ENCODE assay signal across 24 cellular contexts in the genomic region with DNA sequence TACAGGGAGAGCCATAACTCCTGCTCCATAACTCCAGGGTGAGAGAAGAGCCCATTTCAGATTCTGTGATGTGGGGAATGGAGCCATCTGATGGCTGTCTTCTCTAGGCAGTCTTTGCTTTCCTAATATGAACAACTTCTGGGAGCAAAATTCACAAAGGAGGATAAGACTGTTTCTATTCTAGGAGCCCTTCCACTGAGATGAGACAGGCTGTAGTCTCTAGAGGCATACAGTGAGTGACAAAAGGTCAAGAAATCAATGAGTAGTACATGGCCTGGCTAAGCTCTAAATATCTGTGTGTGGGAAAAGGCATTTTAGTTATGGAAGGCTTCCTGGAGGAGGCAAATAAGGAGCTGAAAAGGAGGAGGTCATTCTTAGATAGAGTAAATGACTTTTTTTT.
"Had no signal": no experiment of that assay in that cellular context is flagged by ENCODE, and none has a peak within 500 bp of the region (broad histone marks: within the 10 kb centered on the region; RNA-seq: fewer than 3 reads in every experiment).

No MANE protein-coding gene starts in this region.

- ATAC-seq: activated CD4-positive, alpha-beta T cell treated with anti-CD3 and anti-CD28 coated beads for 36 hours; activated CD8-positive, alpha-beta T cell treated with anti-CD3 and anti-CD28 coated beads, Interleukin-2, amount 10 ng/mL, durations not matched to agents 7 days and 5 days; activated naive CD8-positive, alpha-beta T cell treated with anti-CD3 and anti-CD28 coated beads, Interleukin-2, amount 50 U/mL, for 24 hours; body of pancreas had no signal

- H3K27ac ChIP-seq: ascending aorta, body of pancreas, SK-N-MC, WERI-Rb-1 had no signal

- DNase-seq: activated CD4-positive, alpha-beta T cell treated with anti-CD3 and anti-CD28 coated beads for 36 hours; activated CD8-positive, alpha-beta memory T cell treated with anti-CD3 and anti-CD28 coated beads, Interleukin-2, amount 50 U/mL, for 48 hours; activated CD8-positive, alpha-beta T cell treated with anti-CD3 and anti-CD28 coated beads, Interleukin-2, amount 10 ng/mL, durations not matched to agents 7 days and 5 days; activated effector memory CD4-positive, alpha-beta T cell treated with Interleukin-2 at 50 U/mL for 16 hours; activated naive CD4-positive, alpha-beta T cell; activated naive CD8-positive, alpha-beta T cell treated with anti-CD3 and anti-CD28 coated beads, Interleukin-2, amount 50 U/mL, for 24 hours; activated T-cell treated with anti-CD3 and anti-CD28 coated beads, Interleukin-2, amount 50 U/mL, for 1 hour; amniotic stem cell; body of pancreas; Kasumi-1; KBM-7; MV-4-11; NCI-H1092 treated with DMSO at 0.1 percent for 48 hours; NCI-H1417 treated with DMSO at 0.1 percent for 48 hours; NCI-H1694 treated with DMSO at 0.1 percent for 48 hours; NCI-H2029 treated with DMSO at 0.1 percent for 48 hours; NCI-H345; NCI-H510A; NCI-H526 treated with DMSO at 0.1 percent for 48 hours; OCI-M1; T-helper 1 cell; WERI-Rb-1 had no signal

- H3K27me3 ChIP-seq: ascending aorta, body of pancreas had no signal

- H3K4me1 ChIP-seq: ascending aorta had no signal

- H3K9me3 ChIP-seq: ascending aorta, body of pancreas had no signal

- H3K36me3 ChIP-seq: ascending aorta, WERI-Rb-1 had no signal

- H3K4me3 ChIP-seq: ascending aorta, body of pancreas, SK-N-MC had no signal
